Comparison of ENCODE assay signal across 1 cellular context in genomic region chr1:244667797-244668196, GRCh38.
TF ChIP-seq lines count a peak whose summit lies in the region.

No MANE protein-coding gene starts in this region.

TF ChIP-seq in GM23338, 12 proteins besides CTCF, POLR2A, EP300 and RAD21 (continued from another document):
- TF ChIP-seq ZNF462 (CRISPR knock-in tag; IDR thresholded peaks at IDR 0.05) (no peak), POLR2AphosphoS5 (IDR thresholded peaks at IDR 0.05; ENCODE audit: low read depth) (no peak)
